Comparison of ENCODE assay signal across 22 cellular contexts in genomic region chr22:39933741-39934140, GRCh38. TPM values are rescaled to one million over a fixed set of nuclear protein-coding genes. Genes with fewer than 3 reads are reported as not detected.
DNase-seq lines count a peak whose midpoint lies in the region; ATAC-seq and TF ChIP-seq lines count a peak whose summit lies in the region.
"Had no signal": no experiment of that assay in that cellular context is flagged by ENCODE, and none has a peak within 500 bp of the region (broad histone marks: within the 10 kb centered on the region; RNA-seq: fewer than 3 reads in every experiment).

No MANE protein-coding gene starts in this region.

- no peak for TF ChIP-seq POLR2A in sigmoid colon (IDR thresholded peaks at IDR 0.05)

- no peaks in the 10 kb centered on the region for H3K9me3 ChIP-seq in sigmoid colon
- H3K9me3 ChIP-seq: body of pancreas, gastrocnemius medialis, lower lobe of right lung had no signal

- ATAC-seq in activated T-cell treated with anti-CD3 and anti-CD28 coated beads, Interleukin-2, amount 50 U/mL, for 72 hours (replicated peaks in 1 of 2) = peak; percentile 6 to 15
- ATAC-seq in stimulated activated naive CD8-positive, alpha-beta T cell treated with anti-CD3 and anti-CD28 coated beads, Interleukin-15, amount 100 ng/mL, for 72 hours = peak; percentile 5
- ATAC-seq: body of pancreas, gastrocnemius medialis, lower lobe of right lung had no signal

- no peaks in the 10 kb centered on the region for H3K9me3 Mint-ChIP-seq in activated T-cell treated with anti-CD3 and anti-CD28 coated beads, Interleukin-2, amount 50 U/mL, for 72 hours
- no peaks in the 10 kb centered on the region for H3K9me3 Mint-ChIP-seq in activated CD4-positive, alpha-beta memory T cell treated with anti-CD3 and anti-CD28 coated beads for 36 hours
- no peaks in the 10 kb centered on the region for H3K9me3 Mint-ChIP-seq in stimulated activated naive CD8-positive, alpha-beta T cell treated with anti-CD3 and anti-CD28 coated beads, Interleukin-15, amount 100 ng/mL, for 72 hours
- H3K9me3 Mint-ChIP-seq: dendritic cell treated with granulocyte-macrophage colony-stimulating factor and Interleukin-4, amounts not matched to agents 40 ng/mL and 50 ng/mL, for 4 days; nephron had no signal

- H3K27me3 Mint-ChIP-seq in activated T-cell treated with anti-CD3 and anti-CD28 coated beads, Interleukin-2, amount 50 U/mL, for 72 hours (ENCODE audit: low read depth) = no peaks in the 10 kb centered on the region
- no peaks in the 10 kb centered on the region for H3K27me3 Mint-ChIP-seq in activated CD4-positive, alpha-beta memory T cell treated with anti-CD3 and anti-CD28 coated beads for 36 hours
- no peaks in the 10 kb centered on the region for H3K27me3 Mint-ChIP-seq in stimulated activated naive CD8-positive, alpha-beta T cell treated with anti-CD3 and anti-CD28 coated beads, Interleukin-15, amount 100 ng/mL, for 72 hours

- DNase-seq in activated T-cell treated with anti-CD3 and anti-CD28 coated beads, Interleukin-2, amount 50 U/mL, for 72 hours = no peak
- DNase-seq in activated T-cell treated with anti-CD3 and anti-CD28 coated beads, Interleukin-2, amount 50 U/mL, for 1 hour = no peak
- DNase-seq in activated CD4-positive, alpha-beta memory T cell treated with anti-CD3 and anti-CD28 coated beads for 36 hours = no peak
- DNase-seq in left kidney (ENCODE audit: low read depth, low spot score) = peak; percentile 72
- no peak for DNase-seq in stimulated activated naive CD8-positive, alpha-beta T cell treated with anti-CD3 and anti-CD28 coated beads, Interleukin-15, amount 100 ng/mL, for 72 hours
- DNase-seq in sigmoid colon = no peak
- no peak for DNase-seq in AG08395 (ENCODE audit: low spot score)
- DNase-seq in DMS153 treated with DMSO at 0.1 percent for 48 hours (lab: John Stamatoyannopoulos, UW; ENCODE audit: unreplicated experiment) = no peak
- DNase-seq: activated CD4-positive, alpha-beta T cell treated with anti-CD3 and anti-CD28 coated beads for 4 hours; activated effector memory CD4-positive, alpha-beta T cell treated with anti-CD3 and anti-CD28 coated beads, Interleukin-2, amount 50 U/mL, for 16 hours; body of pancreas; gastrocnemius medialis; lower lobe of right lung; MM.1S; NCI-H2081; NCI-H510A; Right ventricle myocardium superior; substantia nigra had no signal

- peaks cover 62% of the 10 kb centered on the region for H3K4me1 Mint-ChIP-seq in activated T-cell treated with anti-CD3 and anti-CD28 coated beads, Interleukin-2, amount 50 U/mL, for 72 hours (ENCODE audit: low read depth)
- H3K4me1 Mint-ChIP-seq in activated CD4-positive, alpha-beta memory T cell treated with anti-CD3 and anti-CD28 coated beads for 36 hours (ENCODE audit: low read depth) = peaks cover 65% of the 10 kb centered on the region
- peaks cover 62% of the 10 kb centered on the region for H3K4me1 Mint-ChIP-seq in stimulated activated naive CD8-positive, alpha-beta T cell treated with anti-CD3 and anti-CD28 coated beads, Interleukin-15, amount 100 ng/mL, for 72 hours
- H3K4me1 Mint-ChIP-seq: nephron had no signal

- no peak for TF ChIP-seq EP300 in sigmoid colon (IDR thresholded peaks at IDR 0.05)

- no peak overlapping the region for H3K4me3 ChIP-seq in sigmoid colon
- H3K4me3 ChIP-seq: body of pancreas, gastrocnemius medialis, lower lobe of right lung had no signal

- no peaks in the 10 kb centered on the region for H3K36me3 ChIP-seq in sigmoid colon
- H3K36me3 ChIP-seq: gastrocnemius medialis, lower lobe of right lung had no signal

- peak overlapping the region; percentile 92 for H3K27ac Mint-ChIP-seq in activated T-cell treated with anti-CD3 and anti-CD28 coated beads, Interleukin-2, amount 50 U/mL, for 72 hours
- peak overlapping the region; percentile 79 for H3K27ac Mint-ChIP-seq in activated CD4-positive, alpha-beta memory T cell treated with anti-CD3 and anti-CD28 coated beads for 36 hours
- H3K27ac Mint-ChIP-seq in stimulated activated naive CD8-positive, alpha-beta T cell treated with anti-CD3 and anti-CD28 coated beads, Interleukin-15, amount 100 ng/mL, for 72 hours = peak overlapping the region; percentile 95 to 98
- H3K27ac Mint-ChIP-seq: dendritic cell treated with granulocyte-macrophage colony-stimulating factor and Interleukin-4, amounts not matched to agents 40 ng/mL and 50 ng/mL, for 4 days; nephron had no signal

- H3K27ac ChIP-seq in sigmoid colon = no peak overlapping the region
- H3K27ac ChIP-seq: body of pancreas, gastrocnemius medialis, lower lobe of right lung had no signal

- CTCF ChIA-PET in activated CD4-positive, alpha-beta memory T cell treated with anti-CD3 and anti-CD28 coated beads for 36 hours (lab: Charles Lee) = interaction anchor here (0.8 to 4.4 kb wide), 14 partner anchors 9 to 399 kb away, joined by 3 to 45 read pairs (median 12); partner anchors contain the start of gene FAM83F

- peak overlapping the region; percentile 79 to 98 for H3K4me3 Mint-ChIP-seq in activated T-cell treated with anti-CD3 and anti-CD28 coated beads, Interleukin-2, amount 50 U/mL, for 72 hours
- H3K4me3 Mint-ChIP-seq in activated CD4-positive, alpha-beta memory T cell treated with anti-CD3 and anti-CD28 coated beads for 36 hours = peak overlapping the region; percentile 74
- H3K4me3 Mint-ChIP-seq in stimulated activated naive CD8-positive, alpha-beta T cell treated with anti-CD3 and anti-CD28 coated beads, Interleukin-15, amount 100 ng/mL, for 72 hours = peak overlapping the region; percentile 84 to 92
- H3K4me3 Mint-ChIP-seq: dendritic cell treated with granulocyte-macrophage colony-stimulating factor and Interleukin-4, amounts not matched to agents 40 ng/mL and 50 ng/mL, for 4 days; nephron had no signal

- 67 to 91% methylated on average over 8 of the region's 8 CpGs for WGBS in sigmoid colon, 2 donors

- H3K4me1 ChIP-seq in sigmoid colon = no peaks in the 10 kb centered on the region
- H3K4me1 ChIP-seq: body of pancreas, gastrocnemius medialis had no signal

- intact Hi-C loops in activated CD4-positive, alpha-beta memory T cell treated with anti-CD3 and anti-CD28 coated beads for 36 hours (cut with micrococcal nuclease) = loop anchor here (1.0 to 10.0 kb wide), 5 partner anchors 8 to 411 kb away; partner anchors contain the start of genes ADSL and RPS19BP1
- intact Hi-C loops in sigmoid colon (cut with DNase I) = no loop called here

- H3K27me3 ChIP-seq in sigmoid colon = peaks cover 0 to 56% (median 19%) of the 10 kb centered on the region in 3 donors
- H3K27me3 ChIP-seq: body of pancreas had no signal

- H3K36me3 Mint-ChIP-seq in activated T-cell treated with anti-CD3 and anti-CD28 coated beads, Interleukin-2, amount 50 U/mL, for 72 hours (ENCODE audit: insufficient read depth in 2 of 2) = no peaks in the 10 kb centered on the region
- H3K36me3 Mint-ChIP-seq in activated CD4-positive, alpha-beta memory T cell treated with anti-CD3 and anti-CD28 coated beads for 36 hours = no peaks in the 10 kb centered on the region

- POLR2A ChIA-PET in activated CD4-positive, alpha-beta memory T cell treated with anti-CD3 and anti-CD28 coated beads for 36 hours (lab: Charles Lee) = interaction anchor here (1.1 to 2.3 kb wide), 9 partner anchors 8 to 93 kb away, joined by 3 to 10 read pairs (median 3); no protein-coding TSS in a partner anchor

- TF ChIP-seq CTCF in sigmoid colon (IDR thresholded peaks at IDR 0.05) = no peak

RNA-seq across cellular contexts. Expression of gene TMA7B, which starts 26.5 kb away (rescaled TPM):
- 1 to 10 TPM; 1.4 to 2.5 TPM for total RNA-seq in activated T-cell treated with anti-CD3 and anti-CD28 coated beads, Interleukin-2, amount 50 U/mL, for 72 hours
- total RNA-seq in activated CD4-positive, alpha-beta memory T cell treated with anti-CD3 and anti-CD28 coated beads for 36 hours = 1 to 10 TPM in 1 of 2 experiments, under 1 TPM in 1; 0.86 to 1.1 TPM
- total RNA-seq in sigmoid colon = not detected
- under 1 TPM in 1 of 3 donors, not detected in 2; 0.41 TPM for polyA plus RNA-seq in sigmoid colon
- total RNA-seq: body of pancreas, epithelial cell of proximal tubule, gastrocnemius medialis, Right ventricle myocardium superior had no signal
- polyA plus RNA-seq: AG04450 had no signal

RNA-seq across cellular contexts. Expression of gene GRAP2, which starts 32.9 kb away (rescaled TPM):
- 10 to 100 TPM; 56.4 to 59.4 TPM for total RNA-seq in activated T-cell treated with anti-CD3 and anti-CD28 coated beads, Interleukin-2, amount 50 U/mL, for 72 hours
- total RNA-seq in activated CD4-positive, alpha-beta memory T cell treated with anti-CD3 and anti-CD28 coated beads for 36 hours = 10 to 100 TPM; 37.7 to 38.1 TPM
- total RNA-seq in sigmoid colon = 1 to 10 TPM in 2 of 4 donors, under 1 TPM in 2; 0.49 to 1.8 (median 1.0) TPM
- 1 to 10 TPM in 2 of 3 donors, under 1 TPM in 1; 0.46 to 9.7 (median 3.6) TPM for polyA plus RNA-seq in sigmoid colon
- total RNA-seq: epithelial cell of proximal tubule had no signal
- polyA plus RNA-seq: AG04450 had no signal

RNA-seq across cellular contexts. Expression of gene ENTHD1, which starts 40.2 kb away (rescaled TPM):
- total RNA-seq in activated T-cell treated with anti-CD3 and anti-CD28 coated beads, Interleukin-2, amount 50 U/mL, for 72 hours = under 1 TPM; 0.46 to 0.77 TPM
- under 1 TPM; 0.41 to 0.95 TPM for total RNA-seq in activated CD4-positive, alpha-beta memory T cell treated with anti-CD3 and anti-CD28 coated beads for 36 hours
- not detected for total RNA-seq in sigmoid colon
- under 1 TPM in 1 of 3 donors, not detected in 2; 0.09 TPM for polyA plus RNA-seq in sigmoid colon
- total RNA-seq: body of pancreas, epithelial cell of proximal tubule, gastrocnemius medialis, lower lobe of right lung, Right ventricle myocardium superior had no signal
- polyA plus RNA-seq: AG04450 had no signal

Comparison
In these comparisons a context has a peak if more than half of its experiments do, and no peak if none do; other contexts are left out.
1. RNA of gene GRAP2, which starts 32.9 kb away (total RNA-seq): 56.4 to 59.4 TPM in activated T-cell treated with anti-CD3 and anti-CD28 coated beads, Interleukin-2, amount 50 U/mL, for 72 hours and 37.7 to 38.1 TPM in activated CD4-positive, alpha-beta memory T cell treated with anti-CD3 and anti-CD28 coated beads for 36 hours; 0.49 to 1.8 TPM in sigmoid colon; every median in the first group is over 10 times any median in the second.
2. Peak in every context shown above with its lines, with median percentiles within 50 percentile points of each other: H3K27ac Mint-ChIP-seq and H3K4me3 Mint-ChIP-seq.